Comparison of ENCODE assay signal across 34 cellular contexts in the genomic region with DNA sequence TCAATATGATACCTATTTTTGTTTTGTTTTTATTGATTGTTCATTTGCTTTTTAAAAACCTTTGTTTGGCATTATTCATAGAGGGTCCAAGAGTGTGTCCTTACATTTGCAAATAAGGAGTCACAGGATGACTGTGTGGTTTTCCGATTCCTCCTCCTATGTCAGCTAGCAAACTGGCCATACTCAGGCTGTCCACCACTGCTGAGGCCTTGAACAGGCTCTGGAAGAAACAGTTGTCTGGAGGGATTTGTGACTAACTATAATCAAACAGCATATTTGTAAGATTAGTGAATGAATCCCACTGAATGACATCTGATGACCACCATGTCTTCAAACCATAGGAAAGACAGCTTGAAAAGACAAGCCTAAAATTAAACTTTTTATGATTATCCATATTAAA.
"Had no signal": no experiment of that assay in that cellular context is flagged by ENCODE, and none has a peak within 500 bp of the region (broad histone marks: within the 10 kb centered on the region; RNA-seq: fewer than 3 reads in every experiment).

No MANE protein-coding gene starts in this region.

- ATAC-seq: activated CD4-positive, alpha-beta T cell treated with anti-CD3 and anti-CD28 coated beads for 36 hours; activated CD8-positive, alpha-beta memory T cell treated with anti-CD3 and anti-CD28 coated beads, Interleukin-2, amount 10 ng/mL, durations not matched to agents 7 days and 5 days; activated CD8-positive, alpha-beta T cell treated with anti-CD3 and anti-CD28 coated beads, Interleukin-2, amount 10 ng/mL, durations not matched to agents 7 days and 5 days; activated naive CD8-positive, alpha-beta T cell treated with anti-CD3 and anti-CD28 coated beads, Interleukin-2, amount 50 U/mL, for 24 hours; body of pancreas; effector memory CD8-positive, alpha-beta T cell; foreskin keratinocyte; gastrocnemius medialis; heart left ventricle; T-helper 17 cell had no signal

- H3K27ac Mint-ChIP-seq: activated CD4-positive, alpha-beta memory T cell treated with anti-CD3 and anti-CD28 coated beads for 36 hours; activated CD4-positive, alpha-beta T cell treated with anti-CD3 and anti-CD28 coated beads for 36 hours; activated CD4-positive, alpha-beta T cell treated with anti-CD3 and anti-CD28 coated beads, Interleukin-2, amount 10 ng/mL, durations not matched to agents 24 days and 14 days; activated CD8-positive, alpha-beta memory T cell treated with anti-CD3 and anti-CD28 coated beads, Interleukin-2, amount 10 ng/mL, durations not matched to agents 7 days and 5 days; activated CD8-positive, alpha-beta T cell treated with anti-CD3 and anti-CD28 coated beads, Interleukin-2, amount 10 ng/mL, durations not matched to agents 7 days and 5 days; activated naive CD4-positive, alpha-beta T cell treated with anti-CD3 and anti-CD28 coated beads for 36 hours; activated naive CD4-positive, alpha-beta T cell treated with anti-CD3 and anti-CD28 coated beads, Interleukin-2, amount 50 U/mL, for 24 hours; activated naive CD8-positive, alpha-beta T cell treated with anti-CD3 and anti-CD28 coated beads for 36 hours; activated naive CD8-positive, alpha-beta T cell treated with anti-CD3 and anti-CD28 coated beads, Interleukin-2, amount 50 U/mL, for 24 hours; activated T-helper 1 cell treated with anti-CD3 and anti-CD28 coated beads, Interleukin-12 subunit alpha, Interleukin-12 subunit beta, Interleukin-2, Interleukin-4 antibody, amounts not matched to agents 30 ng/mL and 10 ng/mL and 1 ng/mL, durations not matched to agents 14 hours and 24 hours and 36 hours; activated T-helper 2 cell treated with anti-CD3 and anti-CD28 coated beads, Interferon-gamma antibody, Interleukin-2, Interleukin-4, amounts not matched to agents 10 μg/mL and 5 μg/mL and 100 μg/mL, durations not matched to agents 14 hours and 24 hours and 36 hours; effector memory CD8-positive, alpha-beta T cell; T-helper 17 cell had no signal

- H3K4me3 ChIP-seq: adrenal gland, body of pancreas, esophagus muscularis mucosa, gastrocnemius medialis, heart left ventricle had no signal

- H3K36me3 ChIP-seq: adrenal gland, esophagus muscularis mucosa, gastrocnemius medialis, heart left ventricle had no signal

- H3K9me3 Mint-ChIP-seq: activated CD4-positive, alpha-beta memory T cell treated with anti-CD3 and anti-CD28 coated beads for 36 hours; activated CD4-positive, alpha-beta T cell treated with anti-CD3 and anti-CD28 coated beads, Interleukin-2, amount 10 ng/mL, durations not matched to agents 24 days and 14 days; activated naive CD4-positive, alpha-beta T cell treated with anti-CD3 and anti-CD28 coated beads for 36 hours; activated naive CD8-positive, alpha-beta T cell treated with anti-CD3 and anti-CD28 coated beads for 36 hours; activated naive CD8-positive, alpha-beta T cell treated with anti-CD3 and anti-CD28 coated beads, Interleukin-2, amount 50 U/mL, for 24 hours; activated T-helper 1 cell treated with anti-CD3 and anti-CD28 coated beads, Interleukin-12 subunit alpha, Interleukin-12 subunit beta, Interleukin-2, Interleukin-4 antibody, amounts not matched to agents 30 ng/mL and 10 ng/mL and 1 ng/mL, durations not matched to agents 14 hours and 24 hours and 36 hours; activated T-helper 2 cell treated with anti-CD3 and anti-CD28 coated beads, Interferon-gamma antibody, Interleukin-2, Interleukin-4, amounts not matched to agents 10 μg/mL and 5 μg/mL and 100 μg/mL, durations not matched to agents 14 hours and 24 hours and 36 hours; effector memory CD8-positive, alpha-beta T cell had no signal

- DNase-seq: activated CD4-positive, alpha-beta memory T cell treated with anti-CD3 and anti-CD28 coated beads for 36 hours; activated CD4-positive, alpha-beta T cell treated with anti-CD3 and anti-CD28 coated beads for 36 hours; activated CD4-positive, alpha-beta T cell treated with anti-CD3 and anti-CD28 coated beads, Interleukin-2, amount 10 ng/mL, durations not matched to agents 24 days and 14 days; activated CD4-positive, CD25-positive, alpha-beta regulatory T cell; activated CD4-positive, CD25-positive, alpha-beta regulatory T cell treated with anti-CD3 and anti-CD28 coated beads, Interleukin-2, amount 50 U/mL, for 72 hours; activated CD8-positive, alpha-beta memory T cell treated with anti-CD3 and anti-CD28 coated beads, Interleukin-2, amount 10 ng/mL, durations not matched to agents 7 days and 5 days; activated CD8-positive, alpha-beta memory T cell treated with anti-CD3 and anti-CD28 coated beads, Interleukin-2, amount 50 U/mL, for 4 hours; activated CD8-positive, alpha-beta T cell treated with anti-CD3 and anti-CD28 coated beads, Interleukin-2, amount 10 ng/mL, durations not matched to agents 7 days and 5 days; activated effector memory CD4-positive, alpha-beta T cell treated with anti-CD3 and anti-CD28 coated beads, Interleukin-2, amount 50 U/mL, for 16 hours; activated naive CD4-positive, alpha-beta T cell treated with anti-CD3 and anti-CD28 coated beads for 36 hours; activated naive CD8-positive, alpha-beta T cell treated with anti-CD3 and anti-CD28 coated beads for 36 hours; activated naive CD8-positive, alpha-beta T cell treated with anti-CD3 and anti-CD28 coated beads, Interleukin-2, amount 50 U/mL, for 24 hours; activated T-cell treated with anti-CD3 and anti-CD28 coated beads, Interleukin-2, amount 50 U/mL, for 1 hour; activated T-cell treated with anti-CD3 and anti-CD28 coated beads, Interleukin-2, amount 50 U/mL, for 48 hours; adrenal gland; amygdala; aorta; body of pancreas; caudate nucleus; cortex of kidney; dermis blood vessel endothelial cell; effector CD4-positive, alpha-beta T cell; effector memory CD8-positive, alpha-beta T cell; erythroblast; foreskin keratinocyte; gastrocnemius medialis; glutamatergic neuron; heart left ventricle; T-helper 17 cell had no signal

- H3K27me3 ChIP-seq: adrenal gland, body of pancreas, esophagus muscularis mucosa, foreskin keratinocyte, gastrocnemius medialis, heart left ventricle had no signal

- H3K27me3 Mint-ChIP-seq: activated CD4-positive, alpha-beta memory T cell treated with anti-CD3 and anti-CD28 coated beads for 36 hours; activated CD4-positive, alpha-beta T cell treated with anti-CD3 and anti-CD28 coated beads, Interleukin-2, amount 10 ng/mL, durations not matched to agents 24 days and 14 days; activated CD8-positive, alpha-beta memory T cell treated with anti-CD3 and anti-CD28 coated beads, Interleukin-2, amount 10 ng/mL, durations not matched to agents 7 days and 5 days; activated naive CD4-positive, alpha-beta T cell treated with anti-CD3 and anti-CD28 coated beads, Interleukin-2, amount 50 U/mL, for 24 hours; activated naive CD8-positive, alpha-beta T cell treated with anti-CD3 and anti-CD28 coated beads, Interleukin-2, amount 50 U/mL, for 24 hours; effector memory CD8-positive, alpha-beta T cell; T-helper 17 cell had no signal

- H3K36me3 Mint-ChIP-seq: activated CD4-positive, alpha-beta memory T cell treated with anti-CD3 and anti-CD28 coated beads for 36 hours; activated CD8-positive, alpha-beta memory T cell treated with anti-CD3 and anti-CD28 coated beads, Interleukin-2, amount 10 ng/mL, durations not matched to agents 7 days and 5 days; activated naive CD4-positive, alpha-beta T cell treated with anti-CD3 and anti-CD28 coated beads, Interleukin-2, amount 50 U/mL, for 24 hours; activated naive CD8-positive, alpha-beta T cell treated with anti-CD3 and anti-CD28 coated beads for 36 hours had no signal

- H3K4me1 ChIP-seq: adrenal gland, body of pancreas, esophagus muscularis mucosa, gastrocnemius medialis, heart left ventricle had no signal

- FAIRE-seq: colon had no signal

- H3K4me3 Mint-ChIP-seq: activated CD4-positive, alpha-beta memory T cell treated with anti-CD3 and anti-CD28 coated beads for 36 hours; activated CD4-positive, alpha-beta T cell treated with anti-CD3 and anti-CD28 coated beads for 36 hours; activated CD4-positive, alpha-beta T cell treated with anti-CD3 and anti-CD28 coated beads, Interleukin-2, amount 10 ng/mL, durations not matched to agents 24 days and 14 days; activated CD8-positive, alpha-beta memory T cell treated with anti-CD3 and anti-CD28 coated beads, Interleukin-2, amount 10 ng/mL, durations not matched to agents 7 days and 5 days; activated CD8-positive, alpha-beta T cell treated with anti-CD3 and anti-CD28 coated beads, Interleukin-2, amount 10 ng/mL, durations not matched to agents 7 days and 5 days; activated naive CD4-positive, alpha-beta T cell treated with anti-CD3 and anti-CD28 coated beads for 36 hours; activated naive CD4-positive, alpha-beta T cell treated with anti-CD3 and anti-CD28 coated beads, Interleukin-2, amount 50 U/mL, for 24 hours; activated naive CD8-positive, alpha-beta T cell treated with anti-CD3 and anti-CD28 coated beads for 36 hours; activated naive CD8-positive, alpha-beta T cell treated with anti-CD3 and anti-CD28 coated beads, Interleukin-2, amount 50 U/mL, for 24 hours; activated T-helper 1 cell treated with anti-CD3 and anti-CD28 coated beads, Interleukin-12 subunit alpha, Interleukin-12 subunit beta, Interleukin-2, Interleukin-4 antibody, amounts not matched to agents 30 ng/mL and 10 ng/mL and 1 ng/mL, durations not matched to agents 14 hours and 24 hours and 36 hours; effector memory CD8-positive, alpha-beta T cell; T-helper 17 cell had no signal

- H3K27ac ChIP-seq: adrenal gland, body of pancreas, esophagus muscularis mucosa, foreskin keratinocyte, gastrocnemius medialis, heart left ventricle had no signal

- H3K9me3 ChIP-seq: adrenal gland, body of pancreas, esophagus muscularis mucosa, gastrocnemius medialis, heart left ventricle had no signal

- H3K4me1 Mint-ChIP-seq: activated CD4-positive, alpha-beta T cell treated with anti-CD3 and anti-CD28 coated beads for 36 hours; activated CD4-positive, alpha-beta T cell treated with anti-CD3 and anti-CD28 coated beads, Interleukin-2, amount 10 ng/mL, durations not matched to agents 24 days and 14 days; activated CD8-positive, alpha-beta memory T cell treated with anti-CD3 and anti-CD28 coated beads, Interleukin-2, amount 10 ng/mL, durations not matched to agents 7 days and 5 days; activated naive CD4-positive, alpha-beta T cell treated with anti-CD3 and anti-CD28 coated beads, Interleukin-2, amount 50 U/mL, for 24 hours; activated naive CD8-positive, alpha-beta T cell treated with anti-CD3 and anti-CD28 coated beads for 36 hours; activated naive CD8-positive, alpha-beta T cell treated with anti-CD3 and anti-CD28 coated beads, Interleukin-2, amount 50 U/mL, for 24 hours; T-helper 17 cell had no signal
